ENCODE assay signal across 22 cellular contexts in the genomic region with DNA sequence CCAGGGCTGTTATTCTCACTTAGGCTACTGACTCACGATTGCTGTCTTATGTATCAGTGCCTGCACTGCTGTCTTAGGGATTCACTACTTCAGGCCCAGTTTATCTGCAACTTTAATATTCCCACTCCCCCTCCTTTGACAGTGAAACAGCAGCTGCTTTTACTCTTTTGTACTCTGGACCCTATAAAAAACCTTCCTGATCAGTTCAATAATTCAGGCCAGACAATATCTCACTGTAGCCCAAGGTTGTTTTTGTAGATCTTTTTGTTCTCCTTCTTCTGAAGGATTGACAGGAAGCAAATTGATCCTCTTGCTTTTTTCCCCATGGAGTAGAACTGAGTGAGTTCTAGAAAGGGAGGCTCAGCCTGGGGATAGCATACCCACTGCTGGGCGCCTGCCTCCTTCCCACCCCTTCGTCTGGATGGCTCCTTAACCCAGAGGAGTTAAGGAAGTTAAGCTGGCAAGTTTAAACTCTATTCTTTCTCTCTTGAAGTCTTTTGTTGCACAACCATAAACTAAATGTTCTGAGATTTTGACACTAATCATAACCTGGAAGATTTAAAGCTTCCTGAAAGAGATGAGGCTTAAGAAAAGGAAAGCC. TPM values are rescaled to one million over a fixed set of nuclear protein-coding genes. Genes with fewer than 3 reads are reported as not detected.
"Had no signal": no experiment of that assay in that cellular context is flagged by ENCODE, and none has a peak within 500 bp of the region (broad histone marks: within the 10 kb centered on the region; RNA-seq: fewer than 3 reads in every experiment).

No MANE protein-coding gene starts in this region.

- H3K27me3 Mint-ChIP-seq: naive thymus-derived CD4-positive, alpha-beta T cell had no signal

- H3K36me3 Mint-ChIP-seq: naive thymus-derived CD4-positive, alpha-beta T cell had no signal

- H3K27ac Mint-ChIP-seq: endodermal cell; naive thymus-derived CD4-positive, alpha-beta T cell; nephron progenitor cell had no signal

- H3K9me3 ChIP-seq: lower lobe of right lung, upper lobe of left lung, uterus had no signal

- ATAC-seq: left lung; lower lobe of right lung; naive thymus-derived CD4-positive, alpha-beta T cell; sciatic nerve had no signal

- DNase-seq: effector CD4-positive, alpha-beta T cell; endodermal cell; foreskin melanocyte; head of caudate nucleus; hippocampal formation; kidney glomerular epithelial cell; left lung; lower lobe of right lung; mesenchymal stem cell; naive thymus-derived CD4-positive, alpha-beta T cell; nephron progenitor cell; posterior cingulate gyrus; stimulated activated CD4-positive, alpha-beta T cell treated with anti-CD3 and anti-CD28 coated beads, Interleukin-2, amount 100 ng/mL, for 48 hours; stimulated activated naive CD4-positive, alpha-beta T cell treated with Interleukin-2 at 50 U/mL for 16 hours; upper lobe of left lung; uterus had no signal

- H3K27me3 ChIP-seq: left lung, upper lobe of left lung, uterus had no signal

- H3K4me3 ChIP-seq: coronary artery, left lung, lower lobe of right lung, skin epidermis, upper lobe of left lung, uterus had no signal

- H3K4me1 ChIP-seq: left lung, lower lobe of right lung, upper lobe of left lung, uterus had no signal

- H3K27ac ChIP-seq: coronary artery, left lung, lower lobe of right lung, skin epidermis, upper lobe of left lung, uterus had no signal

- H3K4me3 Mint-ChIP-seq: endodermal cell; naive thymus-derived CD4-positive, alpha-beta T cell; nephron progenitor cell had no signal

- H3K4me1 Mint-ChIP-seq: naive thymus-derived CD4-positive, alpha-beta T cell had no signal

- H3K36me3 ChIP-seq: left lung, lower lobe of right lung, upper lobe of left lung, uterus had no signal

- H3K9me3 Mint-ChIP-seq: endodermal cell, nephron progenitor cell had no signal

RNA-seq across cellular contexts. Expression of gene EYS, which starts 22.0 kb away (rescaled TPM):
- total RNA-seq: lower lobe of right lung, osteocyte, pulmonary artery endothelial cell had no signal
- polyA plus RNA-seq: esophagus had no signal
